8 cellular contexts compared by ENCODE assay signal in the genomic region with DNA sequence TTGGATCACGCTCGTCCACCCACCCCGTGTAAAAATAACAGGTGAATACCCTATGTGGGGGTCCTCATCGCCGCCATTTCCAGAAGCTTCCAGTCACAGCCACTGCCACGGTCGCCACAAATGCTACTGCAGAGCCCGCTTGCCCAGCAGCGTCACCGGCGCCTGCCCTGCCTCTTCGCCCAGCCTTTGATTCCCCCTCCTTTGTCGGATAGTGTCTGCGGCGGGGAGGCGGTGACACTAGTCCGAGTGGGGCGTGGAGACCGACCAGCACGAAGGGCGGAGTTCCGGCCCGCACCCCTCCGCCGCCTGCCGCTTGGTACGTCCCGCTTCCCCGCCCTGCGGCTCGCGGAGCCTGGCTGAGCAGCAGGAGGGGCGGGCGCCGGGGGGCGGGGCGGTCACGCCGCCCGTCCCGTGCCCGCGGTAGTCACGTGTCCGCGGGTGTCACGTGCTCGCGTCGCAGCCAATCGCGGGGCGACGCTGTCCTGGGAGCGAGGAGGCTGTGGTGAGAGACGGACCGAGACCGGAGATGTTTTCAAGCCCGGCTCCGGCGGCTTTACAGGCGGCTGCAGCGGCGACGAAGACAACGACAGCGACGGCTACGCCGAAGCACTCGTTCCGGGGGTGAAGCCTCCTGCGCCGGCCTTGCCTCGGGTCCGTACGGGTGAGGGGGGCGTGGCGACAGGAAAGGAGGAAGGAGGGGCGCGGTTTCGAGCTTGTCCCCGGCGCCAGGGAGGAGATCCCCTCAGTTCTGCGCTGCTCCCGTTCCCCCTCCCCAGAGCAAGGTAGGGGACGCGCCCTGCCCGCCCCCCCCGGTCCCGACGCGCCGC. TPM values are rescaled to one million over a fixed set of nuclear protein-coding genes. Genes with fewer than 3 reads are reported as not detected.
A peak's percentile ranks its signal among the peaks of the same experiment; 100 is the strongest.
DNase-seq lines count a peak whose midpoint lies in the region; ATAC-seq, FAIRE-seq and TF ChIP-seq lines count a peak whose summit lies in the region.

Gene ANKRD12 (plus strand): TSS at position 467 of the 827 bp plus-strand sequence. CDS start 45,652 bp downstream, outside the sequence.

- H3K4me3 ChIP-seq in bronchial epithelial cell (ENCODE audit: low read depth, low read length) = peak within 1 kb of the TSS; percentile 90
- peak within 1 kb of the TSS; percentile 80 for H3K4me3 ChIP-seq in smooth muscle cell

- peak within 1 kb of the TSS; percentile 99 for H3K27ac Mint-ChIP-seq in WTC11

- no peaks in the 10 kb centered on the region for H3K9me3 Mint-ChIP-seq in WTC11

- no peaks in the 10 kb centered on the region for H3K36me3 ChIP-seq in bronchial epithelial cell (ENCODE audit: control insufficient read depth, insufficient read depth, low read length)
- peaks cover 4% of the 10 kb centered on the region for H3K36me3 ChIP-seq in smooth muscle cell (ENCODE audit: low read depth)

- no peaks in the 10 kb centered on the region for H3K27me3 Mint-ChIP-seq in WTC11 (ENCODE audit: low read depth)

- peaks cover 52% of the 10 kb centered on the region for H4K20me1 ChIP-seq in smooth muscle cell (ENCODE audit: low read depth)

- DNase-seq in AG08395 (ENCODE audit: low spot score) = peak; percentile 98
- DNase-seq in NCI-H226 = peak; percentile 93
- peak; percentile 93 for DNase-seq in WTC11 (ENCODE audit: low spot score)
- peak; percentile 88 for DNase-seq in bronchial epithelial cell (ENCODE audit: low read depth)
- DNase-seq in iPS-NIHi7 (ENCODE audit: extremely low spot score) = peak; percentile 97
- peak; percentile 97 for DNase-seq in smooth muscle cell (lab: John Stamatoyannopoulos, UW; ENCODE audit: unreplicated experiment)

- TF ChIP-seq CTCF in WTC11 (IDR thresholded peaks at IDR 0.05) (no peak), bronchial epithelial cell (IDR thresholded peaks at IDR 0.05; ENCODE audit: insufficient read depth, low read length, severe bottlenecking) (no peak), smooth muscle cell (IDR thresholded peaks at IDR 0.05; ENCODE audit: borderline replicate concordance, insufficient read depth, poor library complexity, severe bottlenecking) (no peak)

- peak within 1 kb of the TSS; percentile 98 for H3K27ac ChIP-seq in smooth muscle cell (ENCODE audit: low read depth)

- H3K9ac ChIP-seq in smooth muscle cell (ENCODE audit: low read depth) = peak within 1 kb of the TSS; percentile 96

- ATAC-seq in GM19023 (IDR thresholded peaks at IDR 0.05; ENCODE audit: unreplicated experiment) (peak; percentile 73), HG03196 (IDR thresholded peaks at IDR 0.05; ENCODE audit: unreplicated experiment) (peak; percentile 73), WTC11 (peak; percentile 74)

- peaks cover 42% of the 10 kb centered on the region for H3F3A ChIP-seq in smooth muscle cell (ENCODE audit: low read depth)

- H3K27me3 ChIP-seq in bronchial epithelial cell (ENCODE audit: control insufficient read depth, insufficient read depth, low read length) = no peaks in the 10 kb centered on the region
- no peaks in the 10 kb centered on the region for H3K27me3 ChIP-seq in smooth muscle cell (ENCODE audit: low read depth)

- no peak for FAIRE-seq in bronchial epithelial cell (lab: Jason Lieb, UNC)

- H3K9me3 ChIP-seq in smooth muscle cell (replicated peaks; ENCODE audit: low read depth) = no peaks in the 10 kb centered on the region

- CTCF ChIA-PET in WTC11 (lab: Charles Lee) = interaction anchor here (0.6 to 2.0 kb wide), 6 partner anchors 11 to 921 kb away, joined by 3 to 5 read pairs (median 4); partner anchors contain the start of gene TWSG1

- WGBS in smooth muscle cell (ENCODE audit: low lambda C conversion rate) = under 1% methylated on average over 59 of the region's 94 CpGs

- peak within 1 kb of the TSS; percentile 91 for H2AFZ ChIP-seq in smooth muscle cell (ENCODE audit: low read depth)

- peaks cover 20% of the 10 kb centered on the region for H3K36me3 Mint-ChIP-seq in WTC11

- POLR2A ChIA-PET in WTC11 (lab: Charles Lee) = interaction anchor here (0.7 to 2.4 kb wide), 7 partner anchors 12 to 341 kb away, joined by 3 to 10 read pairs (median 3); partner anchors contain the start of gene TWSG1

- H3K4me1 Mint-ChIP-seq in WTC11 = peaks cover 38% of the 10 kb centered on the region

- peak within 1 kb of the TSS; percentile 91 for H3K4me3 Mint-ChIP-seq in WTC11

- peaks cover 28% of the 10 kb centered on the region for H3K4me1 ChIP-seq in smooth muscle cell (ENCODE audit: low read depth)

- H3K79me2 ChIP-seq in smooth muscle cell (ENCODE audit: low read depth) = peaks cover 34% of the 10 kb centered on the region

- peak within 1 kb of the TSS; percentile 99 for H3K4me2 ChIP-seq in smooth muscle cell

TF ChIP-seq in WTC11, 78 proteins besides CTCF, POLR2A, EP300 and RAD21 (continues in another document):
- TF ChIP-seq USF1 (CRISPR knock-in tag; IDR thresholded peaks at IDR 0.05) (peak; percentile 99), RORB (CRISPR knock-in tag; IDR thresholded peaks at IDR 0.05) (no peak), ZNF121 (CRISPR knock-in tag; IDR thresholded peaks at IDR 0.05) (no peak), NFYB (CRISPR knock-in tag; conservative IDR thresholded peaks at IDR 0.05; ENCODE audit: low read depth) (peak; percentile 87), TP53 (CRISPR knock-in tag; IDR thresholded peaks at IDR 0.05) (no peak), ZNF219 (CRISPR knock-in tag; IDR thresholded peaks at IDR 0.05; ENCODE audit: borderline replicate concordance) (0 out of 2 replicates have a peak, but pooled peaks have one; percentile 19), ETV6 (CRISPR knock-in tag; IDR thresholded peaks at IDR 0.05) (no peak), E2F5 (CRISPR knock-in tag; IDR thresholded peaks at IDR 0.05) (peak; percentile 10; the same call in 1 of the 2 replicates), ZNF232 (CRISPR knock-in tag; IDR thresholded peaks at IDR 0.05) (0 out of 2 replicates have a peak, but pooled peaks have one; percentile 53), CREM (CRISPR knock-in tag; IDR thresholded peaks at IDR 0.05) (0 out of 2 replicates have a peak, but pooled peaks have one; percentile 5)
- TF ChIP-seq, protein P1, sequence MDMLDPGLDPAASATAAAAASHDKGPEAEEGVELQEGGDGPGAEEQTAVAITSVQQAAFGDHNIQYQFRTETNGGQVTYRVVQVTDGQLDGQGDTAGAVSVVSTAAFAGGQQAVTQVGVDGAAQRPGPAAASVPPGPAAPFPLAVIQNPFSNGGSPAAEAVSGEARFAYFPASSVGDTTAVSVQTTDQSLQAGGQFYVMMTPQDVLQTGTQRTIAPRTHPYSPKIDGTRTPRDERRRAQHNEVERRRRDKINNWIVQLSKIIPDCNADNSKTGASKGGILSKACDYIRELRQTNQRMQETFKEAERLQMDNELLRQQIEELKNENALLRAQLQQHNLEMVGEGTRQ (CRISPR knock-in tag; IDR thresholded peaks at IDR 0.05) = peak; percentile 100
- TF ChIP-seq, protein P2, sequence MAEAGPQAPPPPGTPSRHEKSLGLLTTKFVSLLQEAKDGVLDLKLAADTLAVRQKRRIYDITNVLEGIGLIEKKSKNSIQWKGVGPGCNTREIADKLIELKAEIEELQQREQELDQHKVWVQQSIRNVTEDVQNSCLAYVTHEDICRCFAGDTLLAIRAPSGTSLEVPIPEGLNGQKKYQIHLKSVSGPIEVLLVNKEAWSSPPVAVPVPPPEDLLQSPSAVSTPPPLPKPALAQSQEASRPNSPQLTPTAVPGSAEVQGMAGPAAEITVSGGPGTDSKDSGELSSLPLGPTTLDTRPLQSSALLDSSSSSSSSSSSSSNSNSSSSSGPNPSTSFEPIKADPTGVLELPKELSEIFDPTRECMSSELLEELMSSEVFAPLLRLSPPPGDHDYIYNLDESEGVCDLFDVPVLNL (CRISPR knock-in tag; IDR thresholded peaks at IDR 0.05; ENCODE audit: borderline replicate concordance, low read depth) = no peak
- TF ChIP-seq, protein P3, sequence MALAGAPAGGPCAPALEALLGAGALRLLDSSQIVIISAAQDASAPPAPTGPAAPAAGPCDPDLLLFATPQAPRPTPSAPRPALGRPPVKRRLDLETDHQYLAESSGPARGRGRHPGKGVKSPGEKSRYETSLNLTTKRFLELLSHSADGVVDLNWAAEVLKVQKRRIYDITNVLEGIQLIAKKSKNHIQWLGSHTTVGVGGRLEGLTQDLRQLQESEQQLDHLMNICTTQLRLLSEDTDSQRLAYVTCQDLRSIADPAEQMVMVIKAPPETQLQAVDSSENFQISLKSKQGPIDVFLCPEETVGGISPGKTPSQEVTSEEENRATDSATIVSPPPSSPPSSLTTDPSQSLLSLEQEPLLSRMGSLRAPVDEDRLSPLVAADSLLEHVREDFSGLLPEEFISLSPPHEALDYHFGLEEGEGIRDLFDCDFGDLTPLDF (CRISPR knock-in tag; IDR thresholded peaks at IDR 0.05) = peak; percentile 9; the same call in 1 of the 2 replicates
- TF ChIP-seq, protein P4, sequence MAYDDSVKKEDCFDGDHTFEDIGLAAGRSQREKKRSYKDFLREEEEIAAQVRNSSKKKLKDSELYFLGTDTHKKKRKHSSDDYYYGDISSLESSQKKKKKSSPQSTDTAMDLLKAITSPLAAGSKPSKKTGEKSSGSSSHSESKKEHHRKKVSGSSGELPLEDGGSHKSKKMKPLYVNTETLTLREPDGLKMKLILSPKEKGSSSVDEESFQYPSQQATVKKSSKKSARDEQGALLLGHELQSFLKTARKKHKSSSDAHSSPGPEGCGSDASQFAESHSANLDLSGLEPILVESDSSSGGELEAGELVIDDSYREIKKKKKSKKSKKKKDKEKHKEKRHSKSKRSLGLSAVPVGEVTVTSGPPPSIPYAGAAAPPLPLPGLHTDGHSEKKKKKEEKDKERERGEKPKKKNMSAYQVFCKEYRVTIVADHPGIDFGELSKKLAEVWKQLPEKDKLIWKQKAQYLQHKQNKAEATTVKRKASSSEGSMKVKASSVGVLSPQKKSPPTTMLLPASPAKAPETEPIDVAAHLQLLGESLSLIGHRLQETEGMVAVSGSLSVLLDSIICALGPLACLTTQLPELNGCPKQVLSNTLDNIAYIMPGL (CRISPR knock-in tag; IDR thresholded peaks at IDR 0.05) = peak; percentile 76

RNA-seq across cellular contexts. Expression of gene ANKRD12, which starts in this region (rescaled TPM):
- 42.2 to 44.7 TPM (median 43.4 TPM) in 3 replicates for total RNA-seq in WTC11 (2021)
- 9.2 and 17.8 TPM in 2 replicates for total RNA-seq in bronchial epithelial cell
- total RNA-seq in smooth muscle cell = 28.8 and 36.3 TPM in 2 replicates
- 40.3 and 43.7 TPM in 2 replicates for polyA plus RNA-seq in smooth muscle cell

Comparison
In these comparisons a context has a peak if more than half of its experiments do, and no peak if none do; other contexts are left out.
1. Peak in every context shown above with its lines: DNase-seq, ATAC-seq, H3K4me3 ChIP-seq and H3K27ac ChIP-seq.